8 cellular contexts compared by ENCODE assay signal in the genomic region with DNA sequence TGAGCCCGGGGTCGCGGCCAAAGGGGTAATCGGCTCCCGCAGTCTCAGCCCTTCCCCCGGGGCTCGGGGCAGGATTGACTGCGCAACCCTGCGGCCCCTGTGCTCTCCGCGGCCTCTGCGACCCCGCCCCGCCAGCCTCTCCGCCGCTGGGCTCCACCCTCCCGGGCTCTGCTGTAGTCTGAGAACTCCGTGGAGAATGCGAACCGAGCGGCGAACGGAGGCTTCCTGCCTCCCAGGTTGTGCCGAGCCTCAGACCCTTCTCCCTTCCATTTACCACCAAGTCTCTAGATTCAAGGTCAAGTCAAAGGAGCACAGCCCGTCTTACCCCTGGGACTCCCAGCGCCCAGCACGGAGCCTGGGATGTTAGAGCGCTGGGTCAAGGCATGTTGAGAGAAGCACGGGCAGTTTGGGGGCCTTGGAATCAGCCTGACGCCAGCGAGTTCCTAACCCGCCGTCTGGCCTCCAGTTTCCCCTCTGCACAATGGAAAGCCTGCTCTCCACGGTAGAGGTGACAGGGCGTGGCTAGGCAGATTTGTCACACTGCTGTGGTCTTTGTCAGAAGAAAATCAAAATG. TPM values are rescaled to one million over a fixed set of nuclear protein-coding genes. Genes with fewer than 3 reads are reported as not detected.
DNase-seq lines count a peak whose midpoint lies in the region; ATAC-seq and TF ChIP-seq lines count a peak whose summit lies in the region.

No MANE protein-coding gene starts in this region.

- intact Hi-C loops in A673 (cut with micrococcal nuclease; ENCODE audit: unreplicated experiment) = loop anchor here (5.0 to 10.0 kb wide), 3 partner anchors 68 to 125 kb away; no protein-coding TSS in a partner anchor
- intact Hi-C loops in activated CD8-positive, alpha-beta T cell treated with anti-CD3 and anti-CD28 coated beads for 36 hours (cut with micrococcal nuclease) = loop anchor here (2.0 to 10.0 kb wide), 2 partner anchors 19 to 125 kb away; no protein-coding TSS in a partner anchor

- H3K9me3 ChIP-seq in A673 (ENCODE audit: low read depth, low read length, poor library complexity, severe bottlenecking) = no peaks in the 10 kb centered on the region
- H3K9me3 ChIP-seq in HUES6 (ENCODE audit: control insufficient read depth, insufficient read depth, low read depth, low read length) = no peaks in the 10 kb centered on the region

- H3K27me3 Mint-ChIP-seq in activated CD8-positive, alpha-beta T cell treated with anti-CD3 and anti-CD28 coated beads for 36 hours = no peaks in the 10 kb centered on the region

- no peak for TF ChIP-seq CTCF in A673 (conservative IDR thresholded peaks at IDR 0.05; ENCODE audit: low read depth, low read length)
- no peak for TF ChIP-seq CTCF in activated CD8-positive, alpha-beta T cell treated with anti-CD3 and anti-CD28 coated beads for 36 hours (IDR thresholded peaks at IDR 0.05)
- TF ChIP-seq CTCF in epithelial cell of esophagus (IDR thresholded peaks at IDR 0.05; ENCODE audit: insufficient read depth, low read depth, low read length, missing control alignments) = no peak

- peaks cover 22% of the 10 kb centered on the region for H3K4me1 ChIP-seq in A673 (ENCODE audit: insufficient read depth, low read length, poor library complexity, severe bottlenecking)
- H3K4me1 ChIP-seq in HUES6 (ENCODE audit: control insufficient read depth, insufficient read depth, low read length) = peaks cover 28% of the 10 kb centered on the region

- DNase-seq in A673 (ENCODE audit: low spot score) (peak; percentile 17), epithelial cell of esophagus (ENCODE audit: low read depth) (peak; percentile 52), mucosa of gallbladder (ENCODE audit: low spot score) (peak; percentile 47), NCI-H1436 (lab: John Stamatoyannopoulos, UW) (no peak), GM19240 (ENCODE audit: insufficient read length, low spot score) (no peak)
- DNase-seq in activated CD8-positive, alpha-beta T cell treated with anti-CD3 and anti-CD28 coated beads for 36 hours = peak; percentile 86
- peak; percentile 77 for DNase-seq in stimulated activated naive CD8-positive, alpha-beta T cell treated with anti-CD3 and anti-CD28 coated beads, Interleukin-15, Interleukin-2, amounts not matched to agents 100 U/mL and 50 U/mL, for 24 hours

- H3K9me3 Mint-ChIP-seq in activated CD8-positive, alpha-beta T cell treated with anti-CD3 and anti-CD28 coated beads for 36 hours = no peaks in the 10 kb centered on the region

- POLR2A ChIA-PET in A673 (lab: Charles Lee; ENCODE audit: low non-redundant PET) = no interaction called here
- POLR2A ChIA-PET in activated CD8-positive, alpha-beta T cell treated with anti-CD3 and anti-CD28 coated beads for 36 hours (lab: Charles Lee) = interaction anchor here (0.7 to 1.3 kb wide), 3 partner anchors 20 to 38 kb away, joined by 3 to 4 read pairs (median 3); no protein-coding TSS in a partner anchor

- H3K4me1 Mint-ChIP-seq in activated CD8-positive, alpha-beta T cell treated with anti-CD3 and anti-CD28 coated beads for 36 hours (ENCODE audit: low read depth) = peaks cover 63% of the 10 kb centered on the region

- H3K36me3 ChIP-seq in A673 (ENCODE audit: insufficient read depth, low read length, poor library complexity, severe bottlenecking) (no peaks in the 10 kb centered on the region), HUES6 (ENCODE audit: control insufficient read depth, insufficient read depth, low read length) (no peaks in the 10 kb centered on the region)

- BruUV-seq in A673 (replicated peaks; lab: Mats Ljungman, UMichigan) = no TSS peak

- ATAC-seq in activated CD8-positive, alpha-beta T cell treated with anti-CD3 and anti-CD28 coated beads for 36 hours = peak; percentile 69
- ATAC-seq in stimulated activated naive CD8-positive, alpha-beta T cell treated with anti-CD3 and anti-CD28 coated beads, Interleukin-15, Interleukin-2, amounts not matched to agents 100 U/mL and 50 U/mL, for 24 hours = peak; percentile 69

- H3K36me3 Mint-ChIP-seq in activated CD8-positive, alpha-beta T cell treated with anti-CD3 and anti-CD28 coated beads for 36 hours (ENCODE audit: low read depth) = no peaks in the 10 kb centered on the region

- peak overlapping the region; percentile 82 for H3K9ac ChIP-seq in HUES6 (ENCODE audit: low read length)

- H3K27me3 ChIP-seq in A673 (replicated peaks; ENCODE audit: insufficient read depth, low read depth, low read length, poor library complexity) = no peaks in the 10 kb centered on the region
- H3K27me3 ChIP-seq in HUES6 (ENCODE audit: control insufficient read depth, insufficient read depth, low read length) = peaks cover 17% of the 10 kb centered on the region; the same call in 1 of the 2 replicates

- CTCF ChIA-PET in A673 (lab: Charles Lee) = no interaction called here
- CTCF ChIA-PET in activated CD8-positive, alpha-beta T cell treated with anti-CD3 and anti-CD28 coated beads for 36 hours (lab: Charles Lee) = interaction anchor here (1.2 to 1.5 kb wide), 2 partner anchors 20 to 72 kb away, joined by 3 to 8 read pairs; no protein-coding TSS in a partner anchor

- H3K27ac Mint-ChIP-seq in activated CD8-positive, alpha-beta T cell treated with anti-CD3 and anti-CD28 coated beads for 36 hours = peak overlapping the region; percentile 88

- no peak overlapping the region for H3K27ac ChIP-seq in A673 (ENCODE audit: low read depth, low read length, poor library complexity, severe bottlenecking)
- H3K27ac ChIP-seq in HUES6 (ENCODE audit: low read depth, low read length) = no peak overlapping the region

- H3K4me3 ChIP-seq in A673 (ENCODE audit: low read depth, low read length, poor library complexity, severe bottlenecking) (peak overlapping the region; percentile 66), HUES6 (ENCODE audit: low read depth, low read length) (peak overlapping the region; percentile 89), epithelial cell of esophagus (ENCODE audit: low read length) (peak overlapping the region; percentile 82)

- peak overlapping the region; percentile 90 for H3K4me3 Mint-ChIP-seq in activated CD8-positive, alpha-beta T cell treated with anti-CD3 and anti-CD28 coated beads for 36 hours

RNA-seq across cellular contexts. Expression of a gene that starts 3.0 kb away (rescaled TPM):
- total RNA-seq in A673 (2021) = 16.1 and 19.5 TPM in 2 replicates
- 10 to 100 TPM; 12.0 to 15.9 TPM for total RNA-seq in activated CD8-positive, alpha-beta T cell treated with anti-CD3 and anti-CD28 coated beads for 36 hours
- total RNA-seq in mucosa of gallbladder = 107 TPM

Comparison
In these comparisons a context has a peak if more than half of its experiments do, and no peak if none do; other contexts are left out.
1. DNase-seq: peak in A673 (single experiment), activated CD8-positive, alpha-beta T cell treated with anti-CD3 and anti-CD28 coated beads for 36 hours (single experiment), epithelial cell of esophagus (single experiment), mucosa of gallbladder (single experiment) and stimulated activated naive CD8-positive, alpha-beta T cell treated with anti-CD3 and anti-CD28 coated beads, Interleukin-15, Interleukin-2, amounts not matched to agents 100 U/mL and 50 U/mL, for 24 hours (single experiment); none in NCI-H1436 (single experiment) and GM19240 (single experiment).
2. Peak in every context shown above with its lines, with median percentiles within 50 percentile points of each other: H3K4me3 ChIP-seq.